In the genomic region with DNA sequence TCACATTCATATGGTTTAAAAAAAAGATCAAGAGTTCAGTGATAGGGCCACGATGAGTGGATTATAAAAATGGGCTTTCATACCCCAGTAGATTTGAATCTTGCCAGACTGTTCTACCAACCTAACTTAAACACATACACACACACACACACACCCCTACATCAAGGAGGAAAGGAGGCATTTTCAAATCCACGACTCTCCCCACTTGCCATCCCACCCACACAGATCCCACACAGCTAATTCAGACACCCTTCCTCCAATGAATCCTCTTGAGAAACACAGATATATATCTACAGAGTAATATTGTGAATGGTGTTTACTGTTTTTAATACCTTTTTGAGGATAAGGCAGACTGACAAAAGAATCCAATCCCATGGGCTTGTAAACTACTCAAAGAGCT, we compare ENCODE assay signal across 25 cellular contexts. TPM values are rescaled to one million over a fixed set of nuclear protein-coding genes. Genes with fewer than 3 reads are reported as not detected.
A peak's percentile ranks its signal among the peaks of the same experiment; 100 is the strongest.
DNase-seq lines count a peak whose midpoint lies in the region; ATAC-seq, FAIRE-seq and TF ChIP-seq lines count a peak whose summit lies in the region.
"Had no signal": no experiment of that assay in that cellular context is flagged by ENCODE, and none has a peak within 500 bp of the region (broad histone marks: within the 10 kb centered on the region; RNA-seq: fewer than 3 reads in every experiment).

No MANE protein-coding gene starts in this region.

- H3K9me3 Mint-ChIP-seq in GM23338, result peaks cover 3% of the 10 kb centered on the region; the same call in 2 of the 3 replicates
- no peaks in the 10 kb centered on the region for H3K9me3 Mint-ChIP-seq in activated T-helper 2 cell treated with anti-CD3 and anti-CD28 coated beads, Interferon-gamma antibody, Interleukin-2, Interleukin-4, amounts not matched to agents 10 μg/mL and 5 μg/mL and 100 μg/mL, durations not matched to agents 14 hours and 24 hours and 36 hours
- H3K9me3 Mint-ChIP-seq: CD4-positive, alpha-beta memory T cell; HFFc6 had no signal

- H3K27me3 Mint-ChIP-seq in GM23338 (ENCODE audit: insufficient read depth, low read depth, poor library complexity), result peaks cover 16% of the 10 kb centered on the region
- H3K27me3 Mint-ChIP-seq in activated T-helper 2 cell treated with anti-CD3 and anti-CD28 coated beads, Interferon-gamma antibody, Interleukin-2, Interleukin-4, amounts not matched to agents 10 μg/mL and 5 μg/mL and 100 μg/mL, durations not matched to agents 14 hours and 24 hours and 36 hours (ENCODE audit: low read depth), result peaks cover 10% of the 10 kb centered on the region

- H3K36me3 ChIP-seq in GM23338 (ENCODE audit: insufficient read depth), result no peaks in the 10 kb centered on the region
- no peaks in the 10 kb centered on the region for H3K36me3 ChIP-seq in HEK293 (ENCODE audit: control insufficient read depth in 2 of 2, insufficient read depth in 1 of 2, low read length in 2 of 2)
- H3K36me3 ChIP-seq in HUES64 (ENCODE audit: insufficient read depth, low read length), result no peaks in the 10 kb centered on the region

- H4K20me1 ChIP-seq in GM23338 (replicated peaks; ENCODE audit: insufficient read depth), result no peaks in the 10 kb centered on the region

- no peak for DNase-seq in GM23338 (ENCODE audit: low spot score)
- no peak for DNase-seq in D721Med (ENCODE audit: insufficient read length, low spot score)
- no peak for DNase-seq in activated T-helper 2 cell treated with anti-CD3 and anti-CD28 coated beads, Interferon-gamma antibody, Interleukin-2, Interleukin-4, amounts not matched to agents 10 μg/mL and 5 μg/mL and 100 μg/mL, durations not matched to agents 14 hours and 24 hours and 36 hours (ENCODE audit: low spot score)
- DNase-seq: AML-193; C1 segment of cervical spinal cord; Calu3; CD4-positive, alpha-beta memory T cell; COR-L47; DMS 273 treated with DMSO at 0.1 percent for 48 hours; DMS79; EL; GDM1; GM23248; HFFc6 had no signal

- H3K4me1 ChIP-seq in GM23338 (ENCODE audit: insufficient read depth) (peaks cover 66% of the 10 kb centered on the region), HEK293 (ENCODE audit: control insufficient read depth, insufficient read depth, low read length) (peaks cover 4% of the 10 kb centered on the region), HUES64 (ENCODE audit: insufficient read depth, low read length) (peaks cover 50% of the 10 kb centered on the region)

- H3K4me2 ChIP-seq in GM23338, result peak overlapping the region; percentile 61

- POLR2A ChIA-PET in HEK293 (lab: Yijun Ruan, JAX), result no interaction called here

- 0 out of 2 replicates have a peak, but pooled peaks cover 3% of the 10 kb centered on the region for H3F3A ChIP-seq in GM23338 (replicated peaks; ENCODE audit: low read depth)

- no peak overlapping the region for H3K4me3 ChIP-seq in GM23338
- no peak overlapping the region for H3K4me3 ChIP-seq in HEK293 (ENCODE audit: low read depth, low read length)
- no peak overlapping the region for H3K4me3 ChIP-seq in HUES64 (ENCODE audit: low read length)
- H3K4me3 ChIP-seq: GM12878, GM23248 had no signal

- peaks cover 16% of the 10 kb centered on the region for H3K27me3 ChIP-seq in GM23338 (ENCODE audit: insufficient read depth)
- peaks cover 4% of the 10 kb centered on the region; the same call in 1 of the 2 replicates for H3K27me3 ChIP-seq in HUES64 (ENCODE audit: insufficient read depth, low read length)

- H3K9me3 ChIP-seq in HEK293 (ENCODE audit: control insufficient read depth, insufficient read depth, low read depth, low read length) (no peaks in the 10 kb centered on the region), HUES64 (ENCODE audit: insufficient read depth, low read depth, low read length) (no peaks in the 10 kb centered on the region)

- no peaks in the 10 kb centered on the region for H3K9me2 ChIP-seq in GM23338 (ENCODE audit: insufficient read depth)

- H3K27ac ChIP-seq in GM23338 (ENCODE audit: low read depth) (peak overlapping the region; percentile 83), HEK293 (ENCODE audit: extremely low read depth, low read depth, low read length) (no peak overlapping the region), HUES64 (ENCODE audit: low read depth, low read length) (peak overlapping the region; percentile 58; the same call in 1 of the 2 replicates)
- H3K27ac ChIP-seq: 22Rv1, GM23248 had no signal

- H3K36me3 Mint-ChIP-seq in GM23338 (ENCODE audit: low read depth), result no peaks in the 10 kb centered on the region
- H3K36me3 Mint-ChIP-seq in activated T-helper 2 cell treated with anti-CD3 and anti-CD28 coated beads, Interferon-gamma antibody, Interleukin-2, Interleukin-4, amounts not matched to agents 10 μg/mL and 5 μg/mL and 100 μg/mL, durations not matched to agents 14 hours and 24 hours and 36 hours (ENCODE audit: low read depth), result no peaks in the 10 kb centered on the region
- H3K36me3 Mint-ChIP-seq: CD4-positive, alpha-beta memory T cell had no signal

- peak overlapping the region; percentile 7; the same call in 1 of the 2 replicates for H3K27ac Mint-ChIP-seq in GM23338
- no peak overlapping the region for H3K27ac Mint-ChIP-seq in activated T-helper 2 cell treated with anti-CD3 and anti-CD28 coated beads, Interferon-gamma antibody, Interleukin-2, Interleukin-4, amounts not matched to agents 10 μg/mL and 5 μg/mL and 100 μg/mL, durations not matched to agents 14 hours and 24 hours and 36 hours
- H3K27ac Mint-ChIP-seq: CD4-positive, alpha-beta memory T cell; HFFc6 had no signal

- no peak overlapping the region for H2AFZ ChIP-seq in GM23338
- H2AFZ ChIP-seq: GM23248 had no signal

- intact Hi-C loops in activated T-helper 2 cell treated with anti-CD3 and anti-CD28 coated beads, Interferon-gamma antibody, Interleukin-2, Interleukin-4, amounts not matched to agents 10 μg/mL and 5 μg/mL and 100 μg/mL, durations not matched to agents 14 hours and 24 hours and 36 hours (cut with micrococcal nuclease), result no loop called here

- FAIRE-seq in D721Med (lab: Jason Lieb, UNC), result no peak
- FAIRE-seq: A204.1, GM12878, GM19239, H54 had no signal

- ATAC-seq in GM23338, result no peak
- no peak for ATAC-seq in HG02610 (IDR thresholded peaks at IDR 0.05; ENCODE audit: unreplicated experiment)
- ATAC-seq: GM12878, HCT116 had no signal

- CTCF ChIA-PET in HEK293 (lab: Yijun Ruan, JAX), result interaction anchor here (0.6 kb wide), 1 partner anchor 67 kb away, joined by 3 read pairs; no protein-coding TSS in a partner anchor

- peaks cover 50% of the 10 kb centered on the region for H3K4me1 Mint-ChIP-seq in GM23338
- no peaks in the 10 kb centered on the region for H3K4me1 Mint-ChIP-seq in activated T-helper 2 cell treated with anti-CD3 and anti-CD28 coated beads, Interferon-gamma antibody, Interleukin-2, Interleukin-4, amounts not matched to agents 10 μg/mL and 5 μg/mL and 100 μg/mL, durations not matched to agents 14 hours and 24 hours and 36 hours (ENCODE audit: low read depth)
- H3K4me1 Mint-ChIP-seq: CD4-positive, alpha-beta memory T cell had no signal

- no peak overlapping the region for H3K9ac ChIP-seq in HUES64 (ENCODE audit: low read depth, low read length)
- H3K9ac ChIP-seq: GM23248 had no signal

- H3K4me3 Mint-ChIP-seq in GM23338, result no peak overlapping the region
- no peak overlapping the region for H3K4me3 Mint-ChIP-seq in activated T-helper 2 cell treated with anti-CD3 and anti-CD28 coated beads, Interferon-gamma antibody, Interleukin-2, Interleukin-4, amounts not matched to agents 10 μg/mL and 5 μg/mL and 100 μg/mL, durations not matched to agents 14 hours and 24 hours and 36 hours (ENCODE audit: low read depth)
- H3K4me3 Mint-ChIP-seq: CD4-positive, alpha-beta memory T cell; HFFc6 had no signal

- TF ChIP-seq CTCF in GM23338 (conservative IDR thresholded peaks at IDR 0.05; ENCODE audit: low read depth in 2 of 2), result no peak
- no peak for TF ChIP-seq CTCF in HEK293 (tag by site-specific recombination; IDR thresholded peaks at IDR 0.05)
- TF ChIP-seq CTCF in D721Med (IDR thresholded peaks at IDR 0.05; ENCODE audit: insufficient read depth, missing control alignments), result no peak

- no CpG with 5 or more reads among the region's 2 CpGs for WGBS in HUES64

- no peaks in the 10 kb centered on the region for H3K79me2 ChIP-seq in GM23338 (replicated peaks; ENCODE audit: insufficient read depth)

TF ChIP-seq in GM23338, 12 proteins besides CTCF, POLR2A, EP300 and RAD21 (continues in another document):
- TF ChIP-seq EZH2phosphoT487 (IDR thresholded peaks at IDR 0.05; ENCODE audit: unreplicated experiment), result no peak
- TF ChIP-seq ZNF114 (CRISPR knock-in tag; IDR thresholded peaks at IDR 0.05), result no peak
- no peak for TF ChIP-seq CREB1 (CRISPR knock-in tag; IDR thresholded peaks at IDR 0.05; ENCODE audit: low read depth)
- no peak for TF ChIP-seq EZH2 (IDR thresholded peaks at IDR 0.05; ENCODE audit: low read depth, unreplicated experiment)
- TF ChIP-seq NANOG (IDR thresholded peaks at IDR 0.05; ENCODE audit: borderline replicate concordance), result no peak
- TF ChIP-seq POLR2AphosphoS5 (IDR thresholded peaks at IDR 0.05; ENCODE audit: low read depth), result no peak

TF ChIP-seq in HEK293, 187 proteins besides CTCF, POLR2A, EP300 and RAD21:
- TF ChIP-seq ZFHX2 (tag by site-specific recombination; conservative IDR thresholded peaks at IDR 0.05) (peak; percentile 78), HOXD13 (CRISPR knock-in tag; IDR thresholded peaks at IDR 0.05; ENCODE audit: borderline replicate concordance) (0 out of 2 replicates have a peak, but pooled peaks have one; percentile 46), ZNF654 (tag by site-specific recombination; IDR thresholded peaks at IDR 0.05; ENCODE audit: low read depth) (no peak), EGR2 (tag by site-specific recombination; IDR thresholded peaks at IDR 0.05; ENCODE audit: low read depth) (peak; percentile 63; the same call in 1 of the 2 replicates)
TF ChIP-seq in HEK293: peak in this region for 3.

RNA-seq across cellular contexts. Expression of a gene that starts 16.8 kb away (rescaled TPM):
- not detected in 2 replicates for total RNA-seq in GM23338 (2014; rRNA removed; shearing (Covaris generic))
- polyA plus RNA-seq in GM23338 (2016; fragmentation: Nextera tagmentation; extraction: Ambion mirVana), result not detected in 2 replicates
- polyA plus RNA-seq in HUES64 (2013, experiment 1 of 2), result not detected
- not detected for polyA plus RNA-seq in HUES64 (2013, experiment 2 of 2)
- not detected in 2 replicates for total RNA-seq in activated T-helper 2 cell treated with anti-CD3 and anti-CD28 coated beads, Interferon-gamma antibody, Interleukin-2, Interleukin-4, amounts not matched to agents 10 μg/mL and 5 μg/mL and 100 μg/mL, durations not matched to agents 14 hours and 24 hours and 36 hours
- total RNA-seq: Calu3; CD4-positive, alpha-beta memory T cell; GM12878; GM23248; HFFc6 had no signal
- polyA plus RNA-seq: AG04450; BJ; CD4-positive, alpha-beta memory T cell; GM12878; GM23248 had no signal
